In genomic region chr17:82325286-82326180, GRCh38 we compare ENCODE assay signal across 21 cellular contexts. TPM values are rescaled to one million over a fixed set of nuclear protein-coding genes. Genes with fewer than 3 reads are reported as not detected.
"Had no signal": no experiment of that assay in that cellular context is flagged by ENCODE, and none has a peak within 500 bp of the region (broad histone marks: within the 10 kb centered on the region; RNA-seq: fewer than 3 reads in every experiment).

No MANE protein-coding gene starts in this region.

- H3K36me3 Mint-ChIP-seq: activated CD8-positive, alpha-beta memory T cell treated with anti-CD3 and anti-CD28 coated beads, Interleukin-2, amount 10 ng/mL, durations not matched to agents 7 days and 5 days; activated naive CD8-positive, alpha-beta T cell treated with anti-CD3 and anti-CD28 coated beads, Interleukin-2, amount 10 ng/mL, durations not matched to agents 7 days and 5 days; brain had no signal

- H3K36me3 ChIP-seq: colonic mucosa, thoracic aorta had no signal

- H3K9me3 ChIP-seq: colonic mucosa, psoas muscle, thoracic aorta had no signal

- ATAC-seq: activated CD8-positive, alpha-beta memory T cell treated with anti-CD3 and anti-CD28 coated beads, Interleukin-2, amount 10 ng/mL, durations not matched to agents 7 days and 5 days; activated T-cell treated with anti-CD3 and anti-CD28 coated beads, Interleukin-2, amount 50 U/mL, for 4 hours; left ventricle myocardium superior; psoas muscle; sciatic nerve; T-helper 17 cell had no signal

- H3K9me3 Mint-ChIP-seq: activated B cell treated with CpG ODN at 0.5 μM for 24 hours; activated naive CD8-positive, alpha-beta T cell treated with anti-CD3 and anti-CD28 coated beads, Interleukin-2, amount 10 ng/mL, durations not matched to agents 7 days and 5 days; activated T-cell treated with anti-CD3 and anti-CD28 coated beads, Interleukin-2, amount 50 U/mL, for 4 hours; brain had no signal

- H3K4me3 Mint-ChIP-seq: activated B cell treated with CpG ODN at 0.5 μM for 24 hours; activated CD8-positive, alpha-beta memory T cell treated with anti-CD3 and anti-CD28 coated beads, Interleukin-2, amount 10 ng/mL, durations not matched to agents 7 days and 5 days; activated naive CD8-positive, alpha-beta T cell treated with anti-CD3 and anti-CD28 coated beads, Interleukin-2, amount 10 ng/mL, durations not matched to agents 7 days and 5 days; brain; T-helper 17 cell had no signal

- H3K27me3 ChIP-seq: hepatocyte had no signal

- H3K4me3 ChIP-seq: colonic mucosa, hepatocyte, psoas muscle, thoracic aorta had no signal

- H3K27ac Mint-ChIP-seq: activated naive CD8-positive, alpha-beta T cell treated with anti-CD3 and anti-CD28 coated beads, Interleukin-2, amount 10 ng/mL, durations not matched to agents 7 days and 5 days had no signal

- DNase-seq: activated B cell treated with CpG ODN at 0.5 μM for 24 hours; activated CD4-positive, alpha-beta T cell treated with anti-CD3 and anti-CD28 coated beads, Interleukin-2, amount 50 U/mL, for 1 hour; activated CD8-positive, alpha-beta memory T cell treated with anti-CD3 and anti-CD28 coated beads, Interleukin-2, amount 10 ng/mL, durations not matched to agents 7 days and 5 days; activated gamma-delta T cell; activated naive CD8-positive, alpha-beta T cell treated with anti-CD3 and anti-CD28 coated beads, Interleukin-2, amount 10 ng/mL, durations not matched to agents 7 days and 5 days; activated T-cell treated with anti-CD3 and anti-CD28 coated beads, Interleukin-2, amount 50 U/mL, for 4 hours; central memory CD4-positive, alpha-beta T cell; colonic mucosa; islet precursor cell; left ventricle myocardium superior; psoas muscle; T-helper 17 cell had no signal

- H3K27ac ChIP-seq: colonic mucosa, hepatocyte, psoas muscle, thoracic aorta had no signal

- H3K27me3 Mint-ChIP-seq: activated CD8-positive, alpha-beta memory T cell treated with anti-CD3 and anti-CD28 coated beads, Interleukin-2, amount 10 ng/mL, durations not matched to agents 7 days and 5 days; activated naive CD8-positive, alpha-beta T cell treated with anti-CD3 and anti-CD28 coated beads, Interleukin-2, amount 10 ng/mL, durations not matched to agents 7 days and 5 days; T-helper 17 cell had no signal

RNA-seq across cellular contexts. Expression of gene SECTM1, which starts 8.0 kb away (rescaled TPM):
- total RNA-seq: activated B cell treated with CpG ODN at 0.5 μM for 24 hours had no signal
- polyA plus RNA-seq: neural cell had no signal

RNA-seq across cellular contexts. Expression of gene CD7, which starts 8.1 kb away (rescaled TPM):
- polyA plus RNA-seq: neural cell had no signal

RNA-seq across cellular contexts. Expression of gene TEX19, which starts 33.5 kb away (rescaled TPM):
- total RNA-seq: activated B cell treated with CpG ODN at 0.5 μM for 24 hours; activated naive CD8-positive, alpha-beta T cell treated with anti-CD3 and anti-CD28 coated beads, Interleukin-2, amount 10 ng/mL, durations not matched to agents 7 days and 5 days; colonic mucosa; hepatocyte; left ventricle myocardium superior; mesenteric fat pad; osteocyte; sciatic nerve; T-helper 17 cell; thoracic aorta; urinary bladder had no signal
- polyA plus RNA-seq: hepatocyte, neural cell, urinary bladder had no signal

RNA-seq across cellular contexts. Expression of gene UTS2R, which starts 46.0 kb away (rescaled TPM):
- total RNA-seq: activated B cell treated with CpG ODN at 0.5 μM for 24 hours; activated naive CD8-positive, alpha-beta T cell treated with anti-CD3 and anti-CD28 coated beads, Interleukin-2, amount 10 ng/mL, durations not matched to agents 7 days and 5 days; activated T-cell treated with anti-CD3 and anti-CD28 coated beads, Interleukin-2, amount 50 U/mL, for 4 hours; colonic mucosa; mesenteric fat pad; osteocyte; sciatic nerve; T-helper 17 cell; urinary bladder had no signal
- polyA plus RNA-seq: esophagus, hepatocyte, neural cell, urinary bladder had no signal
